8 cellular contexts compared by ENCODE assay signal in genomic region chr11:67382481-67383136, GRCh38. TPM values are rescaled to one million over a fixed set of nuclear protein-coding genes. Genes with fewer than 3 reads are reported as not detected.
A peak's percentile ranks its signal among the peaks of the same experiment; 100 is the strongest.
DNase-seq lines count a peak whose midpoint lies in the region; ATAC-seq and TF ChIP-seq lines count a peak whose summit lies in the region.

No MANE protein-coding gene starts in this region.

- H3K27ac Mint-ChIP-seq in activated B cell treated with CpG ODN at 0.5 μM for 24 hours: peak overlapping the region; percentile 90

- TF ChIP-seq CTCF in activated B cell treated with CpG ODN at 0.5 μM for 24 hours (IDR thresholded peaks at IDR 0.05) (peak; percentile 47), cardiac fibroblast (IDR thresholded peaks at IDR 0.05; ENCODE audit: low read depth, low read length) (peak; percentile 100), kidney epithelial cell (IDR thresholded peaks at IDR 0.05; ENCODE audit: insufficient read depth, low read length, poor library complexity, severe bottlenecking) (peak; percentile 98)

- ATAC-seq in GM21737 (IDR thresholded peaks at IDR 0.05; ENCODE audit: unreplicated experiment) (peak; percentile 61), activated B cell treated with CpG ODN at 0.5 μM for 24 hours (ENCODE audit: low read depth) (peak; percentile 80), HG03097 (IDR thresholded peaks at IDR 0.05; ENCODE audit: low FRiP score, unreplicated experiment) (no peak)

- peaks cover 0 to 5% (median 3%) of the 10 kb centered on the region in 11 experiments; a peak in 18 of 22 replicates for H3K27me3 ChIP-seq in BLaER1 treated with 17β-estradiol and CSF1 and Interleukin-3, amounts not matched to agents 10 nM and 100 nM
- no peaks in the 10 kb centered on the region for H3K27me3 ChIP-seq in kidney epithelial cell (ENCODE audit: control insufficient read depth, insufficient read depth, low read length)

- no peaks in the 10 kb centered on the region for H3K9me3 ChIP-seq in BLaER1 treated with 17β-estradiol and CSF1 and Interleukin-3, amounts not matched to agents 10 nM and 100 nM (replicated peaks in 1 of 11)

- no peaks in the 10 kb centered on the region for H3K36me3 Mint-ChIP-seq in activated B cell treated with CpG ODN at 0.5 μM for 24 hours (ENCODE audit: low read depth)

- peak overlapping the region in 1 of 10 experiments; percentile 55; a peak in 1 of 20 replicates for H3K4me3 ChIP-seq in BLaER1 treated with 17β-estradiol and CSF1 and Interleukin-3, amounts not matched to agents 10 nM and 100 nM
- no peak overlapping the region for H3K4me3 ChIP-seq in cardiac fibroblast (replicated peaks in 1 of 2; ENCODE audit: low read depth in 2 of 2, low read length in 2 of 2)
- no peak overlapping the region for H3K4me3 ChIP-seq in kidney epithelial cell (ENCODE audit: low read depth, low read length)

- H3K4me1 Mint-ChIP-seq in activated B cell treated with CpG ODN at 0.5 μM for 24 hours: peaks cover 31% of the 10 kb centered on the region

- H3K36me3 ChIP-seq in BLaER1 treated with 17β-estradiol and CSF1 and Interleukin-3, amounts not matched to agents 10 nM and 100 nM: no peaks in the 10 kb centered on the region
- H3K36me3 ChIP-seq in kidney epithelial cell (ENCODE audit: control insufficient read depth, insufficient read depth, low read length): no peaks in the 10 kb centered on the region

- intact Hi-C loops in activated B cell treated with CpG ODN at 0.5 μM for 24 hours (cut with micrococcal nuclease): loop anchor here (1.0 kb wide), 7 partner anchors 8 to 301 kb away; partner anchors contain the start of gene POLD4

- POLR2A ChIA-PET in activated B cell treated with CpG ODN at 0.5 μM for 24 hours (lab: Charles Lee): interaction anchor here (0.6 to 26.4 kb wide), 17 partner anchors 9 to 1241 kb away, joined by 3 to 1307 read pairs (median 7); partner anchors contain the start of genes AIP, ANKRD13D, CLCF1 and GRK2

- H3K27ac ChIP-seq in BLaER1 treated with 17β-estradiol and CSF1 and Interleukin-3, amounts not matched to agents 10 nM and 100 nM: peak overlapping the region in 5 of 11 experiments; percentile 77 to 91 (median 83); a peak in 8 of 22 replicates

- no peaks in the 10 kb centered on the region for H3K27me3 Mint-ChIP-seq in activated B cell treated with CpG ODN at 0.5 μM for 24 hours

- DNase-seq in NCI-H2196 (lab: John Stamatoyannopoulos, UW; ENCODE audit: unreplicated experiment) (peak; percentile 74), activated B cell treated with CpG ODN at 0.5 μM for 24 hours (peak; percentile 75), cardiac fibroblast (ENCODE audit: low read depth in 2 of 2) (peak; percentile 82 to 83), kidney epithelial cell (ENCODE audit: low read depth) (no peak)
- DNase-seq in stimulated activated CD4-positive, alpha-beta T cell treated with anti-CD3 and anti-CD28 coated beads, Interleukin-2, amount 100 ng/mL, for 48 hours: peak; percentile 82 to 83

- CTCF ChIA-PET in activated B cell treated with CpG ODN at 0.5 μM for 24 hours (lab: Charles Lee): interaction anchor here (0.6 to 22.6 kb wide), 29 partner anchors 8 to 542 kb away, joined by 3 to 735 read pairs (median 5); partner anchors contain the start of genes CLCF1, POLD4, PPP1CA and RAD9A

- H3K4me3 Mint-ChIP-seq in activated B cell treated with CpG ODN at 0.5 μM for 24 hours: peak overlapping the region; percentile 70

- H3K4me2 ChIP-seq in BLaER1 treated with 17β-estradiol and CSF1 and Interleukin-3, amounts not matched to agents 10 nM and 100 nM: peak overlapping the region; percentile 71 to 96 (median 86)

- no peaks in the 10 kb centered on the region for H3K9me3 Mint-ChIP-seq in activated B cell treated with CpG ODN at 0.5 μM for 24 hours

- H3K4me1 ChIP-seq in BLaER1 treated with 17β-estradiol and CSF1 and Interleukin-3, amounts not matched to agents 10 nM and 100 nM: peaks cover 36 to 65% (median 50%) of the 10 kb centered on the region in 10 experiments

- no peaks in the 10 kb centered on the region for H4K20me1 ChIP-seq in BLaER1 treated with 17β-estradiol and CSF1 and Interleukin-3, amounts not matched to agents 10 nM and 100 nM

- H3K9ac ChIP-seq in BLaER1 treated with 17β-estradiol and CSF1 and Interleukin-3, amounts not matched to agents 10 nM and 100 nM: peak overlapping the region in 5 of 11 experiments; percentile 30 to 76 (median 65); a peak in 4 of 22 replicates

RNA-seq across cellular contexts. Expression of gene RAD9A, which starts 9.2 kb away (rescaled TPM):
- 30.4 and 35.2 TPM in 2 replicates for total RNA-seq in activated B cell treated with CpG ODN at 0.5 μM for 24 hours
- 8.3 and 13.6 TPM in 2 replicates for total RNA-seq in kidney epithelial cell

RNA-seq across cellular contexts. Expression of gene CLCF1, which starts 9.2 kb away (rescaled TPM):
- total RNA-seq in activated B cell treated with CpG ODN at 0.5 μM for 24 hours (28.2 and 30.7 TPM in 2 replicates), kidney epithelial cell (33.1 and 34.3 TPM in 2 replicates)

RNA-seq across cellular contexts. Expression of gene PPP1CA, which starts 19.0 kb away (rescaled TPM):
- total RNA-seq in activated B cell treated with CpG ODN at 0.5 μM for 24 hours (349 and 354 TPM in 2 replicates), kidney epithelial cell (309 and 319 TPM in 2 replicates)

RNA-seq across cellular contexts. Expression of gene TBC1D10C, which starts 21.3 kb away (rescaled TPM):
- total RNA-seq in activated B cell treated with CpG ODN at 0.5 μM for 24 hours: 158 and 163 TPM in 2 replicates
- total RNA-seq in kidney epithelial cell: 0.84 and 1.0 TPM in 2 replicates

RNA-seq across cellular contexts. Expression of gene POLD4, which starts 29.3 kb away (rescaled TPM):
- 166 and 169 TPM in 2 replicates for total RNA-seq in activated B cell treated with CpG ODN at 0.5 μM for 24 hours
- total RNA-seq in kidney epithelial cell: 70.7 and 75.5 TPM in 2 replicates

Comparison
In these comparisons a context has a peak if more than half of its experiments do, and no peak if none do; other contexts are left out.
1. CTCF ChIP-seq: peak in every context shown above with its lines; median percentile 100 in cardiac fibroblast; 98 in kidney epithelial cell; 47 in activated B cell treated with CpG ODN at 0.5 μM for 24 hours.